Comparison of ENCODE assay signal across 1 cellular context in the genomic region with DNA sequence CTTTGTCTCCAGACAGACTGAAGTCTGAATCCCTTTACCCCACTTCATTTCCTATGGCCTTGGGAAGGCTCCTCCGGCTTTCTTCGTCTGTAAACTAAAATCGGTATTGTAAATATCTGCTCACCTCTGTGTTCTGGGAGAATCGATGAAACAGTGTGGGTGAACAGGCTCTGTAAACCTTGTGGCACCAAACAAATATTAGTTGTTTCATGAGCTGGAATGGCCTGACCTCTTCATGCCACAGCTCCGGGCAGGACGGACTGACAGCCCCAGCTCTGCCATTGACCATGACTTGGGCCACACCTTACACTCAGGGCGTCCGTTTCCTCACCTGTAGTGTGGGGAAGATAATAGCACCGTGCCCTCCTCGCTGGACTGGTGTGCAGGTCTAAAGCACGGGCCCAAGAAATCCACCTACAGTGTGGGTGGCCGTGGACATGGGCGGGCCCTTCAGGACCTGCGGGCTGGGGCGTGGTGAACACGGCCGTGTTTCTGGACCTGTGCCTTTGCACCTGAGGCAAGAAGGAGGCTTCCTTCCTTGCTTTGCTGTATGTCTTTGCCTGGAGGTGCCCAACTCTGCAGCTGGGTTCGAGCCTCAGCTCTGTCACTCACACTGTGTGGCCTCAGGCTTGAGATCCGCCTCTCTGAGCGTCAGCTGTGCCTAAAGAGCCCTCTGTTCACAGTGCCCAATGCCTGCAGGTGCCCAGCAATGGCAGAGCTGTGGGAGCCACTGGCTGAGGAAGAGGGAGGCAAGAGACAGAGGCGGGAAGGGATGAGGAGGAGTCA.
TF ChIP-seq lines count a peak whose summit lies in the region.

No MANE protein-coding gene starts in this region.

TF ChIP-seq in HepG2, 621 proteins besides CTCF, POLR2A, EP300 and RAD21 (continues in another document):
- no peak for TF ChIP-seq E2F1 (CRISPR knock-in tag; IDR thresholded peaks at IDR 0.05)
- no peak for TF ChIP-seq FOXC1 (CRISPR knock-in tag; IDR thresholded peaks at IDR 0.05; ENCODE audit: borderline replicate concordance)
- TF ChIP-seq, protein P1, sequence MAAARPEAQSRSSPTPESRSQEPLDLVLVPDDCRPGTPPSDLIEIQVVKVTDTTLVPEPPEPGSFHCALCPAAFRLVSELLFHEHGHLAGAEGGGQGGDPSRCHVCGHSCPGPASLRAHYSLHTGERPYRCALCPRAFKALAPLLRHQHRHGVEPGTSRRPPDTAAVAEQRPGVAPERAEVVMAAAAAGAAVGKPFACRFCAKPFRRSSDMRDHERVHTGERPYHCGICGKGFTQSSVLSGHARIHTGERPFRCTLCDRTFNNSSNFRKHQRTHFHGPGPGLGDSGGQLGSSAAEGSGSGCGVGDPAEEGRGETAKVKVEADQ (CRISPR knock-in tag; IDR thresholded peaks at IDR 0.05; ENCODE audit: borderline replicate concordance), result no peak
- TF ChIP-seq HMG20B (CRISPR knock-in tag; conservative IDR thresholded peaks at IDR 0.05), result no peak
- no peak for TF ChIP-seq BCLAF1 (IDR thresholded peaks at IDR 0.05)
- TF ChIP-seq ZNF775 (CRISPR knock-in tag; IDR thresholded peaks at IDR 0.05; ENCODE audit: borderline replicate concordance), result no peak
- TF ChIP-seq ZNF10 (CRISPR knock-in tag; IDR thresholded peaks at IDR 0.05; ENCODE audit: borderline replicate concordance, low read depth), result no peak
- no peak for TF ChIP-seq ZUFSP (CRISPR knock-in tag; IDR thresholded peaks at IDR 0.05; ENCODE audit: borderline replicate concordance)
- TF ChIP-seq ZBTB46 (CRISPR knock-in tag; IDR thresholded peaks at IDR 0.05; ENCODE audit: borderline replicate concordance), result no peak
- TF ChIP-seq ZNF570 (CRISPR knock-in tag; IDR thresholded peaks at IDR 0.05; ENCODE audit: borderline replicate concordance), result no peak
- TF ChIP-seq HNF4A (CRISPR knock-in tag; IDR thresholded peaks at IDR 0.05), result peak; percentile 49
- peak; percentile 68; the same call in 1 of the 2 replicates for TF ChIP-seq FOXK1 (CRISPR knock-in tag; IDR thresholded peaks at IDR 0.05; ENCODE audit: borderline replicate concordance, low read depth)
- no peak for TF ChIP-seq CHCHD3 (CRISPR knock-in tag; IDR thresholded peaks at IDR 0.05)
- TF ChIP-seq NONO (IDR thresholded peaks at IDR 0.05), result no peak
- no peak for TF ChIP-seq NONO (CRISPR knock-in tag; conservative IDR thresholded peaks at IDR 0.05)
- TF ChIP-seq POLR2AphosphoS5 (IDR thresholded peaks at IDR 0.05; ENCODE audit: low read depth, low read length), result no peak
- TF ChIP-seq ZSCAN21 (CRISPR knock-in tag; IDR thresholded peaks at IDR 0.05; ENCODE audit: borderline replicate concordance), result no peak
- no peak for TF ChIP-seq RFX3 (CRISPR knock-in tag; IDR thresholded peaks at IDR 0.05)
- no peak for TF ChIP-seq PHF20 (CRISPR knock-in tag; IDR thresholded peaks at IDR 0.05)
- TF ChIP-seq CREB1 (IDR thresholded peaks at IDR 0.05), result no peak
- TF ChIP-seq CREB1 (CRISPR knock-in tag; IDR thresholded peaks at IDR 0.05), result no peak
- no peak for TF ChIP-seq ARHGAP35 (CRISPR knock-in tag; IDR thresholded peaks at IDR 0.05; ENCODE audit: borderline replicate concordance)
- no peak for TF ChIP-seq ZNF713 (CRISPR knock-in tag; IDR thresholded peaks at IDR 0.05)
- no peak for TF ChIP-seq XBP1 (CRISPR knock-in tag; IDR thresholded peaks at IDR 0.05)
- TF ChIP-seq ELF3 (CRISPR knock-in tag; IDR thresholded peaks at IDR 0.05), result no peak
- no peak; the same call in 1 of the 2 replicates for TF ChIP-seq CAMTA2 (CRISPR knock-in tag; IDR thresholded peaks at IDR 0.05; ENCODE audit: borderline replicate concordance)
- TF ChIP-seq, protein P2, sequence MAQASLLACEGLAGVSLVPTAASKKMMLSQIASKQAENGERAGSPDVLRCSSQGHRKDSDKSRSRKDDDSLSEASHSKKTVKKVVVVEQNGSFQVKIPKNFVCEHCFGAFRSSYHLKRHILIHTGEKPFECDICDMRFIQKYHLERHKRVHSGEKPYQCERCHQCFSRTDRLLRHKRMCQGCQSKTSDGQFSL (CRISPR knock-in tag; IDR thresholded peaks at IDR 0.05), result no peak
- peak; percentile 27; the same call in 1 of the 2 replicates for TF ChIP-seq ETV5 (CRISPR knock-in tag; IDR thresholded peaks at IDR 0.05; ENCODE audit: borderline replicate concordance)
- TF ChIP-seq, protein P3, sequence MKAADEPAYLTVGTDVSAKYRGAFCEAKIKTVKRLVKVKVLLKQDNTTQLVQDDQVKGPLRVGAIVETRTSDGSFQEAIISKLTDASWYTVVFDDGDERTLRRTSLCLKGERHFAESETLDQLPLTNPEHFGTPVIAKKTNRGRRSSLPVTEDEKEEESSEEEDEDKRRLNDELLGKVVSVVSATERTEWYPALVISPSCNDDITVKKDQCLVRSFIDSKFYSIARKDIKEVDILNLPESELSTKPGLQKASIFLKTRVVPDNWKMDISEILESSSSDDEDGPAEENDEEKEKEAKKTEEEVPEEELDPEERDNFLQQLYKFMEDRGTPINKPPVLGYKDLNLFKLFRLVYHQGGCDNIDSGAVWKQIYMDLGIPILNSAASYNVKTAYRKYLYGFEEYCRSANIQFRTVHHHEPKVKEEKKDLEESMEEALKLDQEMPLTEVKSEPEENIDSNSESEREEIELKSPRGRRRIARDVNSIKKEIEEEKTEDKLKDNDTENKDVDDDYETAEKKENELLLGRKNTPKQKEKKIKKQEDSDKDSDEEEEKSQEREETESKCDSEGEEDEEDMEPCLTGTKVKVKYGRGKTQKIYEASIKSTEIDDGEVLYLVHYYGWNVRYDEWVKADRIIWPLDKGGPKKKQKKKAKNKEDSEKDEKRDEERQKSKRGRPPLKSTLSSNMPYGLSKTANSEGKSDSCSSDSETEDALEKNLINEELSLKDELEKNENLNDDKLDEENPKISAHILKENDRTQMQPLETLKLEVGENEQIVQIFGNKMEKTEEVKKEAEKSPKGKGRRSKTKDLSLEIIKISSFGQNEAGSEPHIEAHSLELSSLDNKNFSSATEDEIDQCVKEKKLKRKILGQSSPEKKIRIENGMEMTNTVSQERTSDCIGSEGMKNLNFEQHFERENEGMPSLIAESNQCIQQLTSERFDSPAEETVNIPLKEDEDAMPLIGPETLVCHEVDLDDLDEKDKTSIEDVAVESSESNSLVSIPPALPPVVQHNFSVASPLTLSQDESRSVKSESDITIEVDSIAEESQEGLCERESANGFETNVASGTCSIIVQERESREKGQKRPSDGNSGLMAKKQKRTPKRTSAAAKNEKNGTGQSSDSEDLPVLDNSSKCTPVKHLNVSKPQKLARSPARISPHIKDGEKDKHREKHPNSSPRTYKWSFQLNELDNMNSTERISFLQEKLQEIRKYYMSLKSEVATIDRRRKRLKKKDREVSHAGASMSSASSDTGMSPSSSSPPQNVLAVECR (CRISPR knock-in tag; IDR thresholded peaks at IDR 0.05; ENCODE audit: borderline replicate concordance), result peak; percentile 32; the same call in 1 of the 2 replicates
- TF ChIP-seq NFYB (CRISPR knock-in tag; IDR thresholded peaks at IDR 0.05), result no peak
- TF ChIP-seq RBM22 (optimal IDR thresholded peaks at IDR 0.05; ENCODE audit: low read length), result no peak
- peak; percentile 68 for TF ChIP-seq SAP130 (CRISPR knock-in tag; IDR thresholded peaks at IDR 0.05; ENCODE audit: low read depth)
- no peak for TF ChIP-seq MATR3 (CRISPR knock-in tag; IDR thresholded peaks at IDR 0.05)
- no peak for TF ChIP-seq NR2C2 (CRISPR knock-in tag; IDR thresholded peaks at IDR 0.05; ENCODE audit: borderline replicate concordance)
- no peak for TF ChIP-seq ZBTB8A (CRISPR knock-in tag; IDR thresholded peaks at IDR 0.05; ENCODE audit: borderline replicate concordance, low read depth)
- TF ChIP-seq ZIK1 (CRISPR knock-in tag; IDR thresholded peaks at IDR 0.05; ENCODE audit: borderline replicate concordance, low read depth), result no peak
- TF ChIP-seq ZHX1 (CRISPR knock-in tag; IDR thresholded peaks at IDR 0.05; ENCODE audit: low read depth), result no peak
- no peak for TF ChIP-seq EHMT2 (IDR thresholded peaks at IDR 0.05; ENCODE audit: borderline replicate concordance, low read depth, low read length)
- no peak for TF ChIP-seq MAFG (CRISPR knock-in tag; IDR thresholded peaks at IDR 0.05)
- TF ChIP-seq, protein P4, sequence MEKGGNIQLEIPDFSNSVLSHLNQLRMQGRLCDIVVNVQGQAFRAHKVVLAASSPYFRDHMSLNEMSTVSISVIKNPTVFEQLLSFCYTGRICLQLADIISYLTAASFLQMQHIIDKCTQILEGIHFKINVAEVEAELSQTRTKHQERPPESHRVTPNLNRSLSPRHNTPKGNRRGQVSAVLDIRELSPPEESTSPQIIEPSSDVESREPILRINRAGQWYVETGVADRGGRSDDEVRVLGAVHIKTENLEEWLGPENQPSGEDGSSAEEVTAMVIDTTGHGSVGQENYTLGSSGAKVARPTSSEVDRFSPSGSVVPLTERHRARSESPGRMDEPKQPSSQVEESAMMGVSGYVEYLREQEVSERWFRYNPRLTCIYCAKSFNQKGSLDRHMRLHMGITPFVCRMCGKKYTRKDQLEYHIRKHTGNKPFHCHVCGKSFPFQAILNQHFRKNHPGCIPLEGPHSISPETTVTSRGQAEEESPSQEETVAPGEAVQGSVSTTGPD (CRISPR knock-in tag; IDR thresholded peaks at IDR 0.05), result peak; percentile 92
- no peak for TF ChIP-seq NCOA1 (CRISPR knock-in tag; IDR thresholded peaks at IDR 0.05)
- TF ChIP-seq U2AF1 (optimal IDR thresholded peaks at IDR 0.05; ENCODE audit: low read depth, low read length), result no peak
- TF ChIP-seq FOXJ3 (CRISPR knock-in tag; IDR thresholded peaks at IDR 0.05; ENCODE audit: borderline replicate concordance), result no peak
- TF ChIP-seq ZBTB21 (CRISPR knock-in tag; IDR thresholded peaks at IDR 0.05), result no peak
- TF ChIP-seq AGO1 (IDR thresholded peaks at IDR 0.05; ENCODE audit: low read depth, low read length, poor library complexity, severe bottlenecking), result no peak
- no peak for TF ChIP-seq ZNF782 (CRISPR knock-in tag; IDR thresholded peaks at IDR 0.05; ENCODE audit: borderline replicate concordance)
